8 cellular contexts compared by ENCODE assay signal in the genomic region with DNA sequence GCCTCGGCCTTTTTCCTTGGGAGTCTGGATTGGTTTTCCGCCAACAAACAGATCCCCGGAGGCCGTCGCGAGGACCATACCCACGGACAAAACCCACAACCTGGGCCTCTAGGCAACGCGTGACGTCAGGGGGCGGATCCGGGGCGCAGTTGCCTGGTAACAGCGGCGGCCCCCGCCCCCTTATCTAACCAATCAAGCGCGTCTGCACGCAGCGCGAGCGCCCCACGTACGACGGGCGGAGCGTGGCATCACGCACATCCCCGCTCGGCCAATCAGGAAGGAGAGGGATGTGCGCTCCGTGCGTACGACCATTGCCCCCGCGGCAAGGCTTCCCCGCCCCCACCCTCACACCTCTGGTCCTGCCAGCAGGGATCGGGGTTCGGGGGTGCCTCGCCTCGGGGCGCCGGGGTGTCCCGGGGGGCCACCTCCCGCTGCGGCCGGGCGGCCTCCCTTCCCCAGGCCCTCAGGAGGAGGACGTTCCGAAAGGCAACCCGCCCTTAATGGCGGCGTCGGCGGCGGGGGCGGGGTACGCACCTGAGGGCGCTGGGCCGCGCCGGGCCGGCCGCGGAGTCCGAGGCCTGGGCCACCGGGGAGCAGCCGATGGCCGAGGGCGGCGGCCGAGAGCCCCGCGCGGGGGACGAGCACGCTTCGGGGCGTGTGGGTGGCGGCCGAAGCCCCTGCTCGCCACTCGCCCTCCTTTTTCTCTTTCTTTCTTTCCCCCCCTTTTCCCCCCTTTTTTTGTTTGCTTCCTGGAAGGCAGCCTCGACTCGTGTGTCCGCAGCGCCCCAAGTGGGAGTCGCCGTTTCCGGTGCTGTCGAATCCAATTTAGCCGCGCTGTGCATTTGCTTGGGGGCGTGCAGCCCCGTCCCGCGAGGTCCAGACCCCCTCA. TPM values are rescaled to one million over a fixed set of nuclear protein-coding genes. Genes with fewer than 3 reads are reported as not detected.
DNase-seq lines count a peak whose midpoint lies in the region; ATAC-seq and TF ChIP-seq lines count a peak whose summit lies in the region.
"Not testable (repeated sequence)": the region's sequence is repeated elsewhere in the genome, so short reads cannot be mapped to it uniquely, and the experiment has no call there.

A gene (minus strand): TSS at position 773 of the 889 bp plus-strand sequence. CDS start 15,227 bp downstream, outside the sequence.

- H3K27ac ChIP-seq in CD4-positive, CD25-positive, alpha-beta regulatory T cell (ENCODE audit: insufficient read depth, low read length, poor library complexity, severe bottlenecking) = peak within 1 kb of the TSS; percentile 33

- peak in 2 of 3 donors; percentile 72 to 79 for DNase-seq in CD4-positive, CD25-positive, alpha-beta regulatory T cell
- peak; percentile 35 for DNase-seq in NB4 (ENCODE audit: low read depth)
- not testable (repeated sequence) for DNase-seq in activated CD8-positive, alpha-beta memory T cell treated with anti-CD3 and anti-CD28 coated beads, Interleukin-2, amount 10 ng/mL, durations not matched to agents 7 days and 5 days
- peak in 1 of 3 donors; percentile 62 for DNase-seq in mucosa of descending colon

- H3K36me3 ChIP-seq in CD4-positive, CD25-positive, alpha-beta regulatory T cell (ENCODE audit: control insufficient read depth, insufficient read depth, low read length); mucosa of descending colon (ENCODE audit: low read depth): not testable (repeated sequence)

- H3K36me3 Mint-ChIP-seq in CD4-positive, CD25-positive, alpha-beta regulatory T cell; activated CD8-positive, alpha-beta memory T cell treated with anti-CD3 and anti-CD28 coated beads, Interleukin-2, amount 10 ng/mL, durations not matched to agents 7 days and 5 days; stimulated activated naive CD8-positive, alpha-beta T cell treated with anti-CD3 and anti-CD28 coated beads, Interleukin-15, Interleukin-2, amounts not matched to agents 100 ng/mL and 50 ng/mL, for 24 hours (ENCODE audit: low read depth): not testable (repeated sequence)

- not testable (repeated sequence) for TF ChIP-seq CTCF in NB4 (IDR thresholded peaks at IDR 0.05; ENCODE audit: low read depth, low read length); mucosa of descending colon (IDR thresholded peaks at IDR 0.05)

- not testable (repeated sequence) for H3K27me3 Mint-ChIP-seq in CD4-positive, CD25-positive, alpha-beta regulatory T cell; activated CD8-positive, alpha-beta memory T cell treated with anti-CD3 and anti-CD28 coated beads, Interleukin-2, amount 10 ng/mL, durations not matched to agents 7 days and 5 days; stimulated activated naive CD8-positive, alpha-beta T cell treated with anti-CD3 and anti-CD28 coated beads, Interleukin-15, Interleukin-2, amounts not matched to agents 100 ng/mL and 50 ng/mL, for 24 hours

- intact Hi-C loops in mucosa of descending colon (cut with DNase I, micrococcal nuclease) = not testable (repeated sequence)

- peak within 1 kb of the TSS; percentile 63 to 85 (median 81) for H3K4me3 Mint-ChIP-seq in CD4-positive, CD25-positive, alpha-beta regulatory T cell
- peak within 1 kb of the TSS; percentile 48 for H3K4me3 Mint-ChIP-seq in activated CD8-positive, alpha-beta memory T cell treated with anti-CD3 and anti-CD28 coated beads, Interleukin-2, amount 10 ng/mL, durations not matched to agents 7 days and 5 days
- H3K4me3 Mint-ChIP-seq in stimulated activated naive CD8-positive, alpha-beta T cell treated with anti-CD3 and anti-CD28 coated beads, Interleukin-15, Interleukin-2, amounts not matched to agents 100 ng/mL and 50 ng/mL, for 24 hours = peak within 1 kb of the TSS; percentile 68

- not testable (repeated sequence) for H3K27me3 ChIP-seq in CD4-positive, CD25-positive, alpha-beta regulatory T cell (ENCODE audit: control insufficient read depth, insufficient read depth, low read length)

- H3K9me3 ChIP-seq in CD4-positive, CD25-positive, alpha-beta regulatory T cell (ENCODE audit: control insufficient read depth in 2 of 2, low read length in 2 of 2); mucosa of descending colon: not testable (repeated sequence)

- CTCF ChIA-PET in activated CD8-positive, alpha-beta memory T cell treated with anti-CD3 and anti-CD28 coated beads, Interleukin-2, amount 10 ng/mL, durations not matched to agents 7 days and 5 days (lab: Charles Lee) = not testable (repeated sequence)

- TF ChIP-seq POLR2A in NB4 (IDR thresholded peaks at IDR 0.05; ENCODE audit: extremely low read depth, insufficient read length) = not testable (repeated sequence)

- H3K4me3 ChIP-seq in CD4-positive, CD25-positive, alpha-beta regulatory T cell (ENCODE audit: low read depth, low read length); NB4 (ENCODE audit: low read depth, low read length); mucosa of descending colon: not testable (repeated sequence)

- H3K4me1 ChIP-seq in CD4-positive, CD25-positive, alpha-beta regulatory T cell (ENCODE audit: control insufficient read depth, insufficient read depth, low read length, poor library complexity, severe bottlenecking); mucosa of descending colon (ENCODE audit: low read depth): not testable (repeated sequence)

- peak; percentile 89 to 96 for ATAC-seq in CD4-positive, CD25-positive, alpha-beta regulatory T cell (ENCODE audit: low read depth in 2 of 2)
- ATAC-seq in GM19438 (IDR thresholded peaks at IDR 0.05; ENCODE audit: low read depth, unreplicated experiment) = peak; percentile 88
- peak; percentile 66 for ATAC-seq in HG02943 (IDR thresholded peaks at IDR 0.05; ENCODE audit: low read depth, unreplicated experiment)
- peak; percentile 91 for ATAC-seq in activated CD8-positive, alpha-beta memory T cell treated with anti-CD3 and anti-CD28 coated beads, Interleukin-2, amount 10 ng/mL, durations not matched to agents 7 days and 5 days
- peak; percentile 97 for ATAC-seq in esophagus mucosa
- peak; percentile 92 for ATAC-seq in mucosa of descending colon

- H3K4me1 Mint-ChIP-seq in CD4-positive, CD25-positive, alpha-beta regulatory T cell; activated CD8-positive, alpha-beta memory T cell treated with anti-CD3 and anti-CD28 coated beads, Interleukin-2, amount 10 ng/mL, durations not matched to agents 7 days and 5 days; stimulated activated naive CD8-positive, alpha-beta T cell treated with anti-CD3 and anti-CD28 coated beads, Interleukin-15, Interleukin-2, amounts not matched to agents 100 ng/mL and 50 ng/mL, for 24 hours (ENCODE audit: low read depth): not testable (repeated sequence)

- peak within 1 kb of the TSS; percentile 60 to 82 (median 78) for H3K27ac Mint-ChIP-seq in CD4-positive, CD25-positive, alpha-beta regulatory T cell
- H3K27ac Mint-ChIP-seq in activated CD8-positive, alpha-beta memory T cell treated with anti-CD3 and anti-CD28 coated beads, Interleukin-2, amount 10 ng/mL, durations not matched to agents 7 days and 5 days = peak within 1 kb of the TSS; percentile 62
- H3K27ac Mint-ChIP-seq in stimulated activated naive CD8-positive, alpha-beta T cell treated with anti-CD3 and anti-CD28 coated beads, Interleukin-15, Interleukin-2, amounts not matched to agents 100 ng/mL and 50 ng/mL, for 24 hours = peak within 1 kb of the TSS; percentile 70

- not testable (repeated sequence) for H3K9me3 Mint-ChIP-seq in CD4-positive, CD25-positive, alpha-beta regulatory T cell; activated CD8-positive, alpha-beta memory T cell treated with anti-CD3 and anti-CD28 coated beads, Interleukin-2, amount 10 ng/mL, durations not matched to agents 7 days and 5 days (ENCODE audit: low read depth); stimulated activated naive CD8-positive, alpha-beta T cell treated with anti-CD3 and anti-CD28 coated beads, Interleukin-15, Interleukin-2, amounts not matched to agents 100 ng/mL and 50 ng/mL, for 24 hours

RNA-seq across cellular contexts. Expression of the gene that starts here (rescaled TPM):
- total RNA-seq in CD4-positive, CD25-positive, alpha-beta regulatory T cell = 10.4 TPM
- 10 to 100 TPM in 3 of 4 donors, 1 to 10 TPM in 1; 9.5 to 18.8 (median 14.6) TPM for polyA plus RNA-seq in CD4-positive, CD25-positive, alpha-beta regulatory T cell
- total RNA-seq in activated CD8-positive, alpha-beta memory T cell treated with anti-CD3 and anti-CD28 coated beads, Interleukin-2, amount 10 ng/mL, durations not matched to agents 7 days and 5 days = 1 to 10 TPM; 5.9 to 7.1 TPM
- 10.2 TPM for total RNA-seq in esophagus mucosa
- total RNA-seq in mucosa of descending colon = 10 to 100 TPM; 14.4 to 31.6 (median 27.9) TPM
